Comparison of ENCODE assay signal across 18 cellular contexts in the genomic region with DNA sequence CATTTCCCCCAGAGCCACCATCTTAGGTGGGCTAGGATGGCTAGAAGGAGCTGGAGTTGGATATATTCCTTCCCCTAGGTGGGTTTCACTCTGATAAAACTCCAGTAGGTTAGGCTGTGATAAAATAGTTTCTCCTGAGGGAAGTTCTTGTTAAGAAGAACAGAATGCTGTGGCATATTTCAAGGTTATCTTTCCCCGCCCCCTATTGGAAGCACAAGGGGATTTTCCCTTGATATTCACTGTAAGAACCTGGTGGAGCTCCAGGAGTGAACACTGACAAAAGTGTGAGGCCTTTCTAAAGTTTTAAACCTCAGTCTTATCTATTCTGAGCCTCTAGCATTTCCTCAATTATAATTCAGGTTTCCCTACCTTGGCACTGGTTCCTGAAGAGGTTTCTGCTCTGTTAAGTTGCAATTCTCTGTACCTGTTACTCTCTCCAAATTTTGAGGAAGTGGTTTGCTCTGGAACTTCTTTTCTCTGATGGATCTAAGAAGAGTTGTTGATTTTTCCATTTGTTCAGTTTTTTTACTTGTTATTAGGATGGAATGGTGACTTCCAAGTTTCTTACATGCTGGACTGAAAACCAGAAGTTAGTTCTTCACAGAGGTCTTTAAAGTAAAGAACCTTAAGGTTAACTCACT.
DNase-seq lines count a peak whose midpoint lies in the region; ATAC-seq and TF ChIP-seq lines count a peak whose summit lies in the region.
"Had no signal": no experiment of that assay in that cellular context is flagged by ENCODE, and none has a peak within 500 bp of the region (broad histone marks: within the 10 kb centered on the region; RNA-seq: fewer than 3 reads in every experiment).

No MANE protein-coding gene starts in this region.

- peak; percentile 20 for DNase-seq in ELR (ENCODE audit: low read depth)
- no peak for DNase-seq in LNCaP clone FGC (ENCODE audit: low read depth)
- peak in 3 of 4 donors; percentile 16 to 34 (median 17) for DNase-seq in body of pancreas
- no peak for DNase-seq in mesenchymal stem cell
- DNase-seq in NCI-H748 (lab: John Stamatoyannopoulos, UW; ENCODE audit: unreplicated experiment) = no peak
- no peak for DNase-seq in SIG-M5 treated with dmso at 0.1 percent for 504 hours (lab: John Stamatoyannopoulos, UW; ENCODE audit: unreplicated experiment)
- DNase-seq: AML-193; GDM1; kidney glomerular epithelial cell; NCI-H187 treated with DMSO at 0.1 percent for 48 hours; nephron progenitor cell; stimulated activated CD4-positive, alpha-beta T cell treated with anti-CD3 and anti-CD28 coated beads, Interleukin-4, amount 100 ng/mL, for 4 hours; T-helper 9 cell; upper lobe of right lung had no signal

- H3K14ac ChIP-seq in mesenchymal stem cell (ENCODE audit: low read length in 2 of 2) = no peak overlapping the region

- H2BK120ac ChIP-seq in mesenchymal stem cell (ENCODE audit: low read depth, low read length) = no peak overlapping the region

- H3K27ac ChIP-seq in body of pancreas = no peak overlapping the region
- H3K27ac ChIP-seq in mesenchymal stem cell (ENCODE audit: low read length, poor library complexity, severe bottlenecking) = no peak overlapping the region
- H3K27ac ChIP-seq: coronary artery, SJSA1, upper lobe of right lung had no signal

- H3K4me2 ChIP-seq in mesenchymal stem cell (ENCODE audit: low read length, poor library complexity, severe bottlenecking) = peak overlapping the region; percentile 16

- H3K36me3 ChIP-seq in body of pancreas (replicated peaks in 1 of 2; ENCODE audit: insufficient read depth in 1 of 2, low read depth in 2 of 2) (no peaks in the 10 kb centered on the region), mesenchymal stem cell (ENCODE audit: control insufficient read depth in 1 of 2, insufficient read depth in 2 of 2, low read depth in 1 of 2, low read length in 2 of 2) (no peaks in the 10 kb centered on the region)
- H3K36me3 ChIP-seq: SJSA1, upper lobe of right lung had no signal

- H2BK5ac ChIP-seq in mesenchymal stem cell (ENCODE audit: low read depth, low read length, poor library complexity, severe bottlenecking) = no peak overlapping the region

- intact Hi-C loops in body of pancreas (cut with DNase I) = no loop called here

- H3K4me1 ChIP-seq in body of pancreas (peaks cover 8% of the 10 kb centered on the region), mesenchymal stem cell (ENCODE audit: control insufficient read depth, insufficient read depth, low read depth, low read length) (no peaks in the 10 kb centered on the region)
- H3K4me1 ChIP-seq: SJSA1, upper lobe of right lung had no signal

- H2BK15ac ChIP-seq in mesenchymal stem cell (ENCODE audit: low read depth, poor library complexity, severe bottlenecking) = no peak overlapping the region

- H2AK5ac ChIP-seq in mesenchymal stem cell (ENCODE audit: low read length, severe bottlenecking) = no peak overlapping the region

- no peak overlapping the region for H3K18ac ChIP-seq in mesenchymal stem cell (ENCODE audit: low read depth in 1 of 2, low read length in 2 of 2)

- H3K79me1 ChIP-seq in mesenchymal stem cell (replicated peaks; ENCODE audit: low read length, poor library complexity, severe bottlenecking) = no peaks in the 10 kb centered on the region

- 53 to 65% methylated on average over 1 of the region's 1 CpG for WGBS in body of pancreas, 2 donors
- 89% methylated on average over 1 of the region's 1 CpG for WGBS in mesenchymal stem cell

- H3K9me3 ChIP-seq in body of pancreas (no peaks in the 10 kb centered on the region), mesenchymal stem cell (ENCODE audit: control insufficient read depth, low read length) (no peaks in the 10 kb centered on the region)
- H3K9me3 ChIP-seq: SJSA1, upper lobe of right lung had no signal

- no peak overlapping the region for H3K4me3 ChIP-seq in LNCaP clone FGC (ENCODE audit: low read depth, low read length)
- H3K4me3 ChIP-seq in body of pancreas = no peak overlapping the region
- no peak overlapping the region for H3K4me3 ChIP-seq in mesenchymal stem cell (ENCODE audit: insufficient read depth in 1 of 2, low read depth in 1 of 2, low read length in 2 of 2)
- H3K4me3 ChIP-seq: coronary artery, SJSA1, upper lobe of right lung had no signal

- H3K4ac ChIP-seq in mesenchymal stem cell (ENCODE audit: low read depth in 1 of 2, low read length in 2 of 2) = no peak overlapping the region

- H3K27me3 ChIP-seq in body of pancreas = no peaks in the 10 kb centered on the region
- H3K27me3 ChIP-seq in mesenchymal stem cell (ENCODE audit: control insufficient read depth in 1 of 2, insufficient read depth in 1 of 2, low read length in 2 of 2) = no peaks in the 10 kb centered on the region
- H3K27me3 ChIP-seq: SJSA1, upper lobe of right lung had no signal

- no peak overlapping the region for H4K91ac ChIP-seq in mesenchymal stem cell (ENCODE audit: low read length)

- H2AFZ ChIP-seq in mesenchymal stem cell (ENCODE audit: low read depth, low read length) = no peak overlapping the region

- ATAC-seq in body of pancreas (peak; percentile 48), HG03097 (IDR thresholded peaks at IDR 0.05; ENCODE audit: low FRiP score, unreplicated experiment) (no peak), HG02938 (IDR thresholded peaks at IDR 0.05; ENCODE audit: unreplicated experiment) (no peak)
- ATAC-seq: upper lobe of right lung had no signal

- no peak overlapping the region for H3K9ac ChIP-seq in mesenchymal stem cell (ENCODE audit: low read length)

- no peak overlapping the region for H4K8ac ChIP-seq in mesenchymal stem cell (ENCODE audit: low read length)

- 0 out of 2 replicates have a peak, but pooled peaks have one; percentile 3 for TF ChIP-seq CTCF in LNCaP clone FGC (IDR thresholded peaks at IDR 0.05; ENCODE audit: control insufficient read depth, extremely low read depth, insufficient read depth)
- peak in 3 of 7 experiments; percentile 17 to 34 (median 28) for TF ChIP-seq CTCF in body of pancreas (IDR thresholded peaks at IDR 0.05)

- H2BK12ac ChIP-seq in mesenchymal stem cell (ENCODE audit: low read length in 2 of 2) = no peak overlapping the region

- no peak overlapping the region for H3K23ac ChIP-seq in mesenchymal stem cell (ENCODE audit: low read length in 2 of 2)

- TF ChIP-seq POLR2A in body of pancreas (IDR thresholded peaks at IDR 0.05) = no peak

Comparison
In these comparisons a context has a peak if more than half of its experiments do, and no peak if none do; other contexts are left out.
1. DNase-seq: peak in ELR (single experiment) and body of pancreas (3 of 4); none in LNCaP clone FGC (single experiment), mesenchymal stem cell (single experiment), NCI-H748 (single experiment) and SIG-M5 treated with dmso at 0.1 percent for 504 hours (single experiment).